ENCODE assay signal across 17 cellular contexts in the genomic region with DNA sequence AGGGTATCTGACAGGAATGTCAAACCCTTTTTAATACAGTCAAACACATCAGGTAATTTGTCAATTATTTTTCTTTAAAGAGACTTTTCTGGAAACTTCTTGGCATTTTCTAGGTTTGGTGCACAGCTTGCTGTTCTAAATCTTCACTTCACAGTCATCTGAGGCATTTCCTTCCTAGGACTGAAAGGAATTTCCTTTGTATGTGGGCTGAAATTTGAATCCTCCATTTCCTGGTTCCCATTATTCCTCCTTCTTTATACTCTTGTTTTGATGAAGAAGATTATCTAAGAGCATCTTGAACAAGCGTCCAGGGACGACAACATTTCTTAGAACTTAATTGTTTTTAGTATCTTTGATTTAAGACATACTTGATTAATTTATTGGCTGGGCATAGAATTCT. TPM values are rescaled to one million over a fixed set of nuclear protein-coding genes. Genes with fewer than 3 reads are reported as not detected.
DNase-seq lines count a peak whose midpoint lies in the region; ATAC-seq and TF ChIP-seq lines count a peak whose summit lies in the region.
"Had no signal": no experiment of that assay in that cellular context is flagged by ENCODE, and none has a peak within 500 bp of the region (broad histone marks: within the 10 kb centered on the region; RNA-seq: fewer than 3 reads in every experiment).

No MANE protein-coding gene starts in this region.

- no peaks in the 10 kb centered on the region for H3K4me1 Mint-ChIP-seq in activated T-cell treated with anti-CD3 and anti-CD28 coated beads, Interleukin-2, amount 50 U/mL, for 72 hours (ENCODE audit: low read depth)
- no peaks in the 10 kb centered on the region for H3K4me1 Mint-ChIP-seq in Calu3 (ENCODE audit: low read depth, unreplicated experiment)
- H3K4me1 Mint-ChIP-seq: T-cell had no signal

- H3K27ac Mint-ChIP-seq in activated T-cell treated with anti-CD3 and anti-CD28 coated beads, Interleukin-2, amount 50 U/mL, for 72 hours = peak overlapping the region; percentile 14
- no peak overlapping the region for H3K27ac Mint-ChIP-seq in Calu3 (ENCODE audit: unreplicated experiment)
- H3K27ac Mint-ChIP-seq: activated T-helper 2 cell treated with anti-CD3 and anti-CD28 coated beads, Interferon-gamma antibody, Interleukin-2, Interleukin-4, amounts not matched to agents 10 μg/mL and 5 μg/mL and 100 μg/mL, durations not matched to agents 14 hours and 24 hours and 36 hours; T-cell had no signal

- no peaks in the 10 kb centered on the region for H3K36me3 ChIP-seq in thoracic aorta

- H3K27ac ChIP-seq in thoracic aorta = peak overlapping the region; percentile 65 to 66
- H3K27ac ChIP-seq: 22Rv1 had no signal

- H3K36me3 Mint-ChIP-seq in activated T-cell treated with anti-CD3 and anti-CD28 coated beads, Interleukin-2, amount 50 U/mL, for 72 hours (ENCODE audit: insufficient read depth in 2 of 2) = no peaks in the 10 kb centered on the region
- no peaks in the 10 kb centered on the region for H3K36me3 Mint-ChIP-seq in Calu3 (ENCODE audit: insufficient read depth, unreplicated experiment)

- ATAC-seq in activated T-cell treated with anti-CD3 and anti-CD28 coated beads, Interleukin-2, amount 50 U/mL, for 72 hours (replicated peaks in 1 of 2) = no peak
- ATAC-seq in thoracic aorta (ENCODE audit: insufficient number of reproducible peaks, low FRiP score, low read depth) (no peak), sciatic nerve (no peak)
- ATAC-seq: T-cell had no signal

- in situ Hi-C loops in astrocyte of the spinal cord (cut with HindIII; ENCODE audit: low sequenced_read_pairs) = no loop called here

- no peak for DNase-seq in activated T-cell treated with anti-CD3 and anti-CD28 coated beads, Interleukin-2, amount 50 U/mL, for 72 hours
- DNase-seq in activated T-cell treated with anti-CD3 and anti-CD28 coated beads for 4 hours = no peak
- DNase-seq in astrocyte of the spinal cord (ENCODE audit: low read depth, low spot score) = peak; percentile 64
- DNase-seq in iPS-NIHi11 (ENCODE audit: low spot score) = peak; percentile 23
- no peak for DNase-seq in thoracic aorta (ENCODE audit: low spot score)
- no peak for DNase-seq in effector CD4-positive, alpha-beta T cell
- DNase-seq in sciatic nerve (ENCODE audit: low spot score) = no peak
- DNase-seq in Calu3 = no peak
- DNase-seq: activated CD4-positive, alpha-beta T cell treated with anti-CD3 and anti-CD28 coated beads for 4 hours; erythroblast; kidney glomerular epithelial cell; MV-4-11; OCI-M1; T-cell; testis had no signal

- TF ChIP-seq CTCF in astrocyte of the spinal cord (IDR thresholded peaks at IDR 0.05; ENCODE audit: low read depth, low read length) (no peak), thoracic aorta (IDR thresholded peaks at IDR 0.05) (no peak), Calu3 (IDR thresholded peaks at IDR 0.05; ENCODE audit: unreplicated experiment) (no peak)

- no peak overlapping the region for H3K4me3 Mint-ChIP-seq in activated T-cell treated with anti-CD3 and anti-CD28 coated beads, Interleukin-2, amount 50 U/mL, for 72 hours
- no peak overlapping the region for H3K4me3 Mint-ChIP-seq in Calu3 (ENCODE audit: low read depth, unreplicated experiment)
- H3K4me3 Mint-ChIP-seq: T-cell had no signal

- intact Hi-C loops in sciatic nerve (cut with DNase I) = no loop called here
- intact Hi-C loops in Calu3 (cut with micrococcal nuclease; ENCODE audit: unreplicated experiment) = no loop called here

- CTCF ChIA-PET in Calu3 (lab: Charles Lee) = no interaction called here

- H3K9me3 Mint-ChIP-seq in activated T-cell treated with anti-CD3 and anti-CD28 coated beads, Interleukin-2, amount 50 U/mL, for 72 hours = no peaks in the 10 kb centered on the region
- no peaks in the 10 kb centered on the region for H3K9me3 Mint-ChIP-seq in Calu3 (ENCODE audit: low read depth, unreplicated experiment)
- H3K9me3 Mint-ChIP-seq: activated T-helper 2 cell treated with anti-CD3 and anti-CD28 coated beads, Interferon-gamma antibody, Interleukin-2, Interleukin-4, amounts not matched to agents 10 μg/mL and 5 μg/mL and 100 μg/mL, durations not matched to agents 14 hours and 24 hours and 36 hours had no signal

- no peak overlapping the region for H3K4me3 ChIP-seq in astrocyte of the spinal cord (ENCODE audit: low read depth, low read length)
- peak overlapping the region; percentile 5 for H3K4me3 ChIP-seq in thoracic aorta
- H3K4me3 ChIP-seq: testis had no signal

- no TSS peak for BruUV-seq in Calu3 (replicated peaks; lab: Mats Ljungman, UMichigan)

- no peaks in the 10 kb centered on the region for H3K9me3 ChIP-seq in thoracic aorta
- H3K9me3 ChIP-seq: testis had no signal

- H3K27me3 Mint-ChIP-seq in activated T-cell treated with anti-CD3 and anti-CD28 coated beads, Interleukin-2, amount 50 U/mL, for 72 hours (ENCODE audit: low read depth) = no peaks in the 10 kb centered on the region
- no peaks in the 10 kb centered on the region for H3K27me3 Mint-ChIP-seq in Calu3 (ENCODE audit: unreplicated experiment)

- H3K4me1 ChIP-seq in thoracic aorta (ENCODE audit: control insufficient read depth in 1 of 2, low read depth in 2 of 2) = peaks cover 46 to 83% of the 10 kb centered on the region in 2 donors

- no peaks in the 10 kb centered on the region for H3K27me3 ChIP-seq in thoracic aorta (replicated peaks; ENCODE audit: insufficient read depth)
- H3K27me3 ChIP-seq: testis had no signal

RNA-seq across cellular contexts. Expression of a gene that starts 24.9 kb away (rescaled TPM):
- 10 to 100 TPM; 10.8 to 20.0 TPM for total RNA-seq in activated T-cell treated with anti-CD3 and anti-CD28 coated beads, Interleukin-2, amount 50 U/mL, for 72 hours
- 1,000 to 10,000 TPM in 1 of 2 donors, 100 to 1,000 TPM in 1; 912 to 1,038 TPM for total RNA-seq in thoracic aorta
- total RNA-seq in sciatic nerve = 534 TPM
- 5.5 and 9.3 TPM in 2 replicates for total RNA-seq in Calu3 (2022)

Comparison
In these comparisons a context has a peak if more than half of its experiments do, and no peak if none do; other contexts are left out.
1. DNase-seq: peak in astrocyte of the spinal cord (single experiment) and iPS-NIHi11 (single experiment); none in activated T-cell treated with anti-CD3 and anti-CD28 coated beads, Interleukin-2, amount 50 U/mL, for 72 hours (0 of 2), activated T-cell treated with anti-CD3 and anti-CD28 coated beads for 4 hours (single experiment), thoracic aorta (single experiment), effector CD4-positive, alpha-beta T cell (single experiment), sciatic nerve (single experiment) and Calu3 (single experiment).
2. RNA of a gene that starts 24.9 kb away (total RNA-seq): 912 to 1,038 TPM in thoracic aorta and 534 TPM in sciatic nerve (single experiment); 10.8 to 20.0 TPM in activated T-cell treated with anti-CD3 and anti-CD28 coated beads, Interleukin-2, amount 50 U/mL, for 72 hours and 5.5 to 9.3 TPM in Calu3; every median in the first group is over 10 times any median in the second.